8 cellular contexts compared by ENCODE assay signal in the genomic region with DNA sequence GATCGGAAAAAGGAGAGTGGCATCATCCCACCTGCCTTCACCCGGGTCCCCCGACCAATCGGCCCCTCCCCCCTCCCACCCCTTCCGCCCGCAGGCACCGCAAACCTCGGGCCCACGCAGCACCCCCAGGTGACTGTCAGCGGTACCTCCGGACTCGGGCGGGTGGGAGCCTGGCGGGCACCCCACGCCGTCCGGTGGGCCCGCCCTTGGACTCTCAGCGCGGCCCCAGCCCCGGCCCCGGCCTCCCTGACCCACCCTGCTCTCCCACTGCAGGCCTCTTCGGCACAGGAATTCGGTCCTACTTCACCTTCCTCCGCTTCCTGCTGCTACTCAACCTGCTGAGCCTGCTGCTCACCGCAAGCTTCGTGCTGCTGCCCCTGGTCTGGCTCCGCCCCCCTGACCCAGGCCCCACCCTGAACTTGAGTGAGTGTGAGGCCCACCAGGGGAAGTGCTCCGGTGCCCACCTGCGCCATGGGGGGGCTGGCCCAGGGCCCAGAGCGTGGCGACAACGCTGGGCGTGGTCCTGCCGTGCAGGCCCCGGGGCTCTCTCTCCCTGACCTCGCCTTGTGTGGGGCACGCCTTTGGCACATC. TPM values are rescaled to one million over a fixed set of nuclear protein-coding genes. Genes with fewer than 3 reads are reported as not detected.
DNase-seq lines count a peak whose midpoint lies in the region; ATAC-seq and TF ChIP-seq lines count a peak whose summit lies in the region.

No MANE protein-coding gene starts in this region.

- CTCF ChIA-PET in activated naive CD4-positive, alpha-beta T cell treated with anti-CD3 and anti-CD28 coated beads for 36 hours (lab: Charles Lee): no interaction called here

- no peaks in the 10 kb centered on the region for H3K9me3 Mint-ChIP-seq in activated naive CD4-positive, alpha-beta T cell treated with anti-CD3 and anti-CD28 coated beads for 36 hours

- peak overlapping the region; percentile 60 for H3K4me3 Mint-ChIP-seq in activated naive CD4-positive, alpha-beta T cell treated with anti-CD3 and anti-CD28 coated beads for 36 hours

- H3K27me3 ChIP-seq in Karpas-422 (ENCODE audit: low read length): no peaks in the 10 kb centered on the region
- H3K27me3 ChIP-seq in right lobe of liver: no peaks in the 10 kb centered on the region
- no peaks in the 10 kb centered on the region for H3K27me3 ChIP-seq in thymus (ENCODE audit: control insufficient read depth, insufficient read depth)
- peaks cover 65% of the 10 kb centered on the region for H3K27me3 ChIP-seq in gastroesophageal sphincter

- intact Hi-C loops in activated naive CD4-positive, alpha-beta T cell treated with anti-CD3 and anti-CD28 coated beads for 36 hours (cut with micrococcal nuclease): loop anchor here (5.0 to 10.0 kb wide), 2 partner anchors 290 to 643 kb away; no protein-coding TSS in a partner anchor
- intact Hi-C loops in right lobe of liver (cut with DNase I): no loop called here

- H3K27ac ChIP-seq in Karpas-422 (ENCODE audit: low read length): peak overlapping the region; percentile 94
- peak overlapping the region in 1 of 3 donors; percentile 47 for H3K27ac ChIP-seq in right lobe of liver
- H3K27ac ChIP-seq in thymus (ENCODE audit: low read depth): peak overlapping the region; percentile 99
- peak overlapping the region in 1 of 4 donors; percentile 17 for H3K27ac ChIP-seq in gastroesophageal sphincter

- peak; percentile 57 for DNase-seq in ELF-1 (ENCODE audit: low read depth, low spot score)
- DNase-seq in Karpas-422: peak; percentile 93
- peak; percentile 65 for DNase-seq in activated naive CD4-positive, alpha-beta T cell treated with anti-CD3 and anti-CD28 coated beads for 36 hours
- DNase-seq in right lobe of liver: peak in 2 of 3 donors; percentile 48 to 52
- no peak for DNase-seq in superior temporal gyrus (ENCODE audit: extremely low spot score)
- DNase-seq in NCI-H446 (lab: John Stamatoyannopoulos, UW): no peak

- peaks cover 26% of the 10 kb centered on the region for H3K79me2 ChIP-seq in Karpas-422 (ENCODE audit: low read length)

- H3K4me3 ChIP-seq in Karpas-422 (ENCODE audit: low read length) (peak overlapping the region; percentile 88), right lobe of liver (peak overlapping the region; percentile 18 to 40 (median 23)), thymus (ENCODE audit: low read length) (peak overlapping the region; percentile 93), gastroesophageal sphincter (peak overlapping the region in 1 of 2 donors; percentile 39)

- peak overlapping the region; percentile 79 for H3K27ac Mint-ChIP-seq in activated naive CD4-positive, alpha-beta T cell treated with anti-CD3 and anti-CD28 coated beads for 36 hours

- peaks cover 22% of the 10 kb centered on the region for H3K36me3 ChIP-seq in Karpas-422 (ENCODE audit: insufficient read depth, low read length)
- no peaks in the 10 kb centered on the region for H3K36me3 ChIP-seq in right lobe of liver
- peaks cover 48% of the 10 kb centered on the region for H3K36me3 ChIP-seq in thymus (ENCODE audit: control insufficient read depth, insufficient read depth)
- H3K36me3 ChIP-seq in gastroesophageal sphincter: no peaks in the 10 kb centered on the region

- H3K4me1 ChIP-seq in Karpas-422 (ENCODE audit: low read length): peaks cover 69% of the 10 kb centered on the region
- H3K4me1 ChIP-seq in right lobe of liver: peaks cover 0 to 20% (median 2%) of the 10 kb centered on the region in 4 donors
- H3K4me1 ChIP-seq in thymus (ENCODE audit: control insufficient read depth, insufficient read depth, low read length): peaks cover 42% of the 10 kb centered on the region
- H3K4me1 ChIP-seq in gastroesophageal sphincter: peaks cover 0 to 55% (median 23%) of the 10 kb centered on the region in 3 donors

- H4K20me1 ChIP-seq in Karpas-422 (ENCODE audit: insufficient read depth, low read depth, low read length): no peaks in the 10 kb centered on the region

- no peaks in the 10 kb centered on the region for H3K9me2 ChIP-seq in Karpas-422 (replicated peaks; ENCODE audit: insufficient read depth, low read length)

- peaks cover 51% of the 10 kb centered on the region for H3K4me1 Mint-ChIP-seq in activated naive CD4-positive, alpha-beta T cell treated with anti-CD3 and anti-CD28 coated beads for 36 hours (ENCODE audit: low read depth)

- TF ChIP-seq POLR2A in right lobe of liver (IDR thresholded peaks at IDR 0.05) (no peak), gastroesophageal sphincter (IDR thresholded peaks at IDR 0.05) (no peak)

- no peaks in the 10 kb centered on the region for H3K27me3 Mint-ChIP-seq in activated naive CD4-positive, alpha-beta T cell treated with anti-CD3 and anti-CD28 coated beads for 36 hours (ENCODE audit: low read depth)

- TF ChIP-seq EP300 in gastroesophageal sphincter (IDR thresholded peaks at IDR 0.05): no peak

- H3K9ac ChIP-seq in Karpas-422 (ENCODE audit: low read length): peak overlapping the region; percentile 95

- no peaks in the 10 kb centered on the region for H3K9me3 ChIP-seq in Karpas-422 (ENCODE audit: low read length)
- H3K9me3 ChIP-seq in right lobe of liver: no peaks in the 10 kb centered on the region
- no peaks in the 10 kb centered on the region for H3K9me3 ChIP-seq in thymus (ENCODE audit: control insufficient read depth)
- no peaks in the 10 kb centered on the region for H3K9me3 ChIP-seq in gastroesophageal sphincter

- 4% methylated on average over 5 of the region's 38 CpGs for WGBS in right lobe of liver (ENCODE audit: insufficient coverage, low coverage, low lambda C conversion rate, missing lambda C conversion rate)
- 3% methylated on average over 38 of the region's 38 CpGs for WGBS in thymus
- 93% methylated on average over 5 of the region's 38 CpGs; no CpG with 5 or more reads in 1 of the 2 donors for WGBS in gastroesophageal sphincter (ENCODE audit: low coverage in 1 of 2), 2 donors

- H2AFZ ChIP-seq in Karpas-422 (ENCODE audit: low read length): no peak overlapping the region

- TF ChIP-seq CTCF in right lobe of liver (IDR thresholded peaks at IDR 0.05) (no peak), gastroesophageal sphincter (IDR thresholded peaks at IDR 0.05) (no peak)

- H3K4me2 ChIP-seq in Karpas-422 (ENCODE audit: low read depth, low read length, poor library complexity, severe bottlenecking): peak overlapping the region; percentile 98

- no peak for ATAC-seq in right lobe of liver
- ATAC-seq in gastroesophageal sphincter: no peak

- peaks cover 44% of the 10 kb centered on the region for H3K36me3 Mint-ChIP-seq in activated naive CD4-positive, alpha-beta T cell treated with anti-CD3 and anti-CD28 coated beads for 36 hours (ENCODE audit: low read depth)

RNA-seq across cellular contexts. Expression of a gene that starts 1.6 kb away (rescaled TPM):
- total RNA-seq in Karpas-422 (2014; rRNA removed; shearing (Covaris generic); ENCODE audit: low replicate concordance): 57.9 and 113 TPM in 2 replicates
- 100 to 1,000 TPM; 105 to 110 TPM for total RNA-seq in activated naive CD4-positive, alpha-beta T cell treated with anti-CD3 and anti-CD28 coated beads for 36 hours
- total RNA-seq in right lobe of liver: 1 to 10 TPM; 2.4 to 7.2 (median 4.8) TPM
- polyA plus RNA-seq in thymus: 196 TPM
- total RNA-seq in gastroesophageal sphincter: 10 to 100 TPM in 1 of 4 donors, 1 to 10 TPM in 3; 1.7 to 12.0 (median 3.0) TPM

RNA-seq across cellular contexts. Expression of a gene that starts 3.6 kb away (rescaled TPM):
- total RNA-seq in Karpas-422 (2014; rRNA removed; shearing (Covaris generic); ENCODE audit: low replicate concordance): 70.7 and 179 TPM in 2 replicates
- total RNA-seq in activated naive CD4-positive, alpha-beta T cell treated with anti-CD3 and anti-CD28 coated beads for 36 hours: 10 to 100 TPM; 79.0 to 85.6 TPM
- total RNA-seq in right lobe of liver: 10 to 100 TPM; 10.9 to 24.7 (median 15.7) TPM
- 174 TPM for polyA plus RNA-seq in thymus
- total RNA-seq in gastroesophageal sphincter: 10 to 100 TPM; 12.4 to 19.0 (median 15.5) TPM

RNA-seq across cellular contexts. Expression of a gene that starts 14.0 kb away (rescaled TPM):
- not detected in 2 replicates for total RNA-seq in Karpas-422 (2014; rRNA removed; shearing (Covaris generic); ENCODE audit: low replicate concordance)
- total RNA-seq in activated naive CD4-positive, alpha-beta T cell treated with anti-CD3 and anti-CD28 coated beads for 36 hours: not detected
- total RNA-seq in right lobe of liver (not detected), gastroesophageal sphincter (not detected)
- polyA plus RNA-seq in thymus: 9.8 TPM

RNA-seq across cellular contexts. Expression of a gene that starts 36.2 kb away (rescaled TPM):
- total RNA-seq in Karpas-422 (2014; rRNA removed; shearing (Covaris generic); ENCODE audit: low replicate concordance): 31.9 and 33.6 TPM in 2 replicates
- 100 to 1,000 TPM in 1 of 2 experiments, 10 to 100 TPM in 1; 96.3 to 103 TPM for total RNA-seq in activated naive CD4-positive, alpha-beta T cell treated with anti-CD3 and anti-CD28 coated beads for 36 hours
- total RNA-seq in right lobe of liver (10 to 100 TPM; 43.3 to 55.8 (median 50.4) TPM), gastroesophageal sphincter (100 to 1,000 TPM in 1 of 4 donors, 10 to 100 TPM in 3; 49.9 to 151 (median 81.2) TPM)
- 149 TPM for polyA plus RNA-seq in thymus

RNA-seq across cellular contexts. Expression of a gene that starts 54.7 kb away (rescaled TPM):
- total RNA-seq in Karpas-422 (2014; rRNA removed; shearing (Covaris generic); ENCODE audit: low replicate concordance): 22.7 and 48.0 TPM in 2 replicates
- total RNA-seq in activated naive CD4-positive, alpha-beta T cell treated with anti-CD3 and anti-CD28 coated beads for 36 hours: 100 to 1,000 TPM; 165 to 173 TPM
- total RNA-seq in right lobe of liver (1 to 10 TPM; 2.1 to 8.3 (median 4.7) TPM), gastroesophageal sphincter (10 to 100 TPM in 2 of 4 donors, 1 to 10 TPM in 2; 3.4 to 24.8 (median 12.1) TPM)
- polyA plus RNA-seq in thymus: 3.8 TPM

Comparison
In these comparisons a context has a peak if more than half of its experiments do, and no peak if none do; other contexts are left out.
1. DNase-seq: peak in ELF-1 (single experiment), Karpas-422 (single experiment), activated naive CD4-positive, alpha-beta T cell treated with anti-CD3 and anti-CD28 coated beads for 36 hours (single experiment) and right lobe of liver (2 of 3); none in superior temporal gyrus (single experiment) and NCI-H446 (0 of 2).